10 cellular contexts compared by ENCODE assay signal in genomic region chr11:64888406-64888757, GRCh38. TPM values are rescaled to one million over a fixed set of nuclear protein-coding genes. Genes with fewer than 3 reads are reported as not detected.
A peak's percentile ranks its signal among the peaks of the same experiment; 100 is the strongest.
DNase-seq lines count a peak whose midpoint lies in the region; ATAC-seq and TF ChIP-seq lines count a peak whose summit lies in the region.
"Had no signal": no experiment of that assay in that cellular context is flagged by ENCODE, and none has a peak within 500 bp of the region (broad histone marks: within the 10 kb centered on the region; RNA-seq: fewer than 3 reads in every experiment).

No MANE protein-coding gene starts in this region.

- H3K9me3 Mint-ChIP-seq in activated CD4-positive, alpha-beta T cell treated with anti-CD3 and anti-CD28 coated beads for 36 hours (ENCODE audit: low read depth), result no peaks in the 10 kb centered on the region
- no peaks in the 10 kb centered on the region for H3K9me3 Mint-ChIP-seq in WTC11

- TF ChIP-seq CTCF in WTC11 (IDR thresholded peaks at IDR 0.05) (no peak), spleen (IDR thresholded peaks at IDR 0.05 in 8 of 11, conservative IDR thresholded peaks at IDR 0.05 in 3 of 11) (no peak)

- H3K27me3 ChIP-seq in spleen (replicated peaks in 1 of 7), result no peaks in the 10 kb centered on the region
- H3K27me3 ChIP-seq: ovary had no signal

- CTCF ChIA-PET in activated CD4-positive, alpha-beta T cell treated with anti-CD3 and anti-CD28 coated beads for 36 hours (lab: Charles Lee), result interaction anchor here (0.5 to 17.2 kb wide), 12 partner anchors 8 to 621 kb away, joined by 3 to 377 read pairs (median 5); partner anchors contain the start of genes CDC42BPG and CDC42EP2
- CTCF ChIA-PET in WTC11 (lab: Charles Lee), result interaction anchor here (0.6 to 22.9 kb wide), 63 partner anchors 9 to 557 kb away, joined by 3 to 372 read pairs (median 4); partner anchors contain the start of genes ARL2, ATG2A, BATF2 and CDC42BPG

- no peak for ATAC-seq in activated CD4-positive, alpha-beta T cell treated with anti-CD3 and anti-CD28 coated beads for 36 hours
- ATAC-seq in WTC11, result no peak

- peaks cover 35% of the 10 kb centered on the region for H3K4me1 Mint-ChIP-seq in activated CD4-positive, alpha-beta T cell treated with anti-CD3 and anti-CD28 coated beads for 36 hours
- peaks cover 14% of the 10 kb centered on the region for H3K4me1 Mint-ChIP-seq in WTC11

- intact Hi-C loops in activated CD4-positive, alpha-beta T cell treated with anti-CD3 and anti-CD28 coated beads for 36 hours (cut with DNase I, micrococcal nuclease), result loop anchor here in 1 of 2 experiments (1.0 kb wide), 2 partner anchors 10 to 41 kb away; partner anchors contain the start of gene EHD1
- intact Hi-C loops in spleen (cut with DNase I; ENCODE audit: low total_unique reads), result no loop called here

- H3K27me3 Mint-ChIP-seq in activated CD4-positive, alpha-beta T cell treated with anti-CD3 and anti-CD28 coated beads for 36 hours, result no peaks in the 10 kb centered on the region
- H3K27me3 Mint-ChIP-seq in WTC11 (ENCODE audit: low read depth), result no peaks in the 10 kb centered on the region

- peak overlapping the region; percentile 92 for H3K27ac Mint-ChIP-seq in activated CD4-positive, alpha-beta T cell treated with anti-CD3 and anti-CD28 coated beads for 36 hours
- no peak overlapping the region for H3K27ac Mint-ChIP-seq in WTC11

- H3K36me3 ChIP-seq in spleen, result no peaks in the 10 kb centered on the region
- H3K36me3 ChIP-seq: ovary had no signal

- no peaks in the 10 kb centered on the region for H3K36me3 Mint-ChIP-seq in activated CD4-positive, alpha-beta T cell treated with anti-CD3 and anti-CD28 coated beads for 36 hours (ENCODE audit: low read depth)
- H3K36me3 Mint-ChIP-seq in WTC11, result no peaks in the 10 kb centered on the region

- POLR2A ChIA-PET in activated CD4-positive, alpha-beta T cell treated with anti-CD3 and anti-CD28 coated beads for 36 hours (lab: Charles Lee), result interaction anchor here (0.6 to 1.0 kb wide), 3 partner anchors 10 to 33 kb away, joined by 3 to 9 read pairs (median 3); no protein-coding TSS in a partner anchor
- POLR2A ChIA-PET in WTC11 (lab: Charles Lee), result interaction anchor here (0.8 to 2.4 kb wide), 2 partner anchors 9 to 110 kb away, joined by 3 to 10 read pairs; partner anchors contain the start of gene SF1

- TF ChIP-seq POLR2A in spleen (IDR thresholded peaks at IDR 0.05), result no peak

- H3K27ac ChIP-seq in spleen, result peak overlapping the region in 7 of 8 donors; percentile 61 to 87 (median 76)
- H3K27ac ChIP-seq: epithelial cell of prostate, ovary had no signal

- H3K4me1 ChIP-seq in spleen, result peaks cover 16 to 79% (median 39%) of the 10 kb centered on the region in 6 donors

- no peaks in the 10 kb centered on the region for H3K9me3 ChIP-seq in iPS-18c (ENCODE audit: control insufficient read depth, insufficient read depth, low read length)
- no peaks in the 10 kb centered on the region for H3K9me3 ChIP-seq in spleen
- H3K9me3 ChIP-seq: ovary had no signal

- H3K4me3 ChIP-seq in iPS-18c (ENCODE audit: insufficient read depth, low read depth, low read length) (0 out of 2 replicates have a peak overlapping the region, but pooled peaks have one; percentile 11), spleen (peak overlapping the region in 5 of 8 donors; percentile 18 to 59 (median 25))
- H3K4me3 ChIP-seq: ovary had no signal

- WGBS in spleen, 5 donors, result 65 to 77% (median 68%) methylated on average over 6 to 8 of the region's 8 CpGs

- no peak for DNase-seq in activated CD4-positive, alpha-beta T cell treated with anti-CD3 and anti-CD28 coated beads for 36 hours
- no peak for DNase-seq in activated CD4-positive, alpha-beta T cell treated with anti-CD3 and anti-CD28 coated beads, Interleukin-2, amount 50 U/mL, for 4 hours
- DNase-seq in WTC11 (ENCODE audit: low spot score) (no peak), spleen (no peak), NCI-H345 treated with DMSO at 0.1 percent for 48 hours (lab: John Stamatoyannopoulos, UW; ENCODE audit: unreplicated experiment) (no peak), NCI-H2227 treated with DMSO at 0.1 percent for 48 hours (lab: John Stamatoyannopoulos, UW) (no peak), GM19240 (ENCODE audit: insufficient read length, low spot score) (no peak)

- peak overlapping the region; percentile 64 for H3K4me3 Mint-ChIP-seq in activated CD4-positive, alpha-beta T cell treated with anti-CD3 and anti-CD28 coated beads for 36 hours
- H3K4me3 Mint-ChIP-seq in WTC11, result peak overlapping the region; percentile 66

TF ChIP-seq in WTC11, 78 proteins besides CTCF, POLR2A, EP300 and RAD21:
- TF ChIP-seq, protein P1, sequence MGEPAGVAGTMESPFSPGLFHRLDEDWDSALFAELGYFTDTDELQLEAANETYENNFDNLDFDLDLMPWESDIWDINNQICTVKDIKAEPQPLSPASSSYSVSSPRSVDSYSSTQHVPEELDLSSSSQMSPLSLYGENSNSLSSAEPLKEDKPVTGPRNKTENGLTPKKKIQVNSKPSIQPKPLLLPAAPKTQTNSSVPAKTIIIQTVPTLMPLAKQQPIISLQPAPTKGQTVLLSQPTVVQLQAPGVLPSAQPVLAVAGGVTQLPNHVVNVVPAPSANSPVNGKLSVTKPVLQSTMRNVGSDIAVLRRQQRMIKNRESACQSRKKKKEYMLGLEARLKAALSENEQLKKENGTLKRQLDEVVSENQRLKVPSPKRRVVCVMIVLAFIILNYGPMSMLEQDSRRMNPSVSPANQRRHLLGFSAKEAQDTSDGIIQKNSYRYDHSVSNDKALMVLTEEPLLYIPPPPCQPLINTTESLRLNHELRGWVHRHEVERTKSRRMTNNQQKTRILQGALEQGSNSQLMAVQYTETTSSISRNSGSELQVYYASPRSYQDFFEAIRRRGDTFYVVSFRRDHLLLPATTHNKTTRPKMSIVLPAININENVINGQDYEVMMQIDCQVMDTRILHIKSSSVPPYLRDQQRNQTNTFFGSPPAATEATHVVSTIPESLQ (CRISPR knock-in tag; IDR thresholded peaks at IDR 0.05), result no peak
- no peak for TF ChIP-seq STAT6 (CRISPR knock-in tag; conservative IDR thresholded peaks at IDR 0.05; ENCODE audit: low read depth)
- TF ChIP-seq IRF1 (CRISPR knock-in tag; IDR thresholded peaks at IDR 0.05), result no peak
- no peak for TF ChIP-seq ETV6 (CRISPR knock-in tag; IDR thresholded peaks at IDR 0.05)
- no peak for TF ChIP-seq NFE2L1 (CRISPR knock-in tag; IDR thresholded peaks at IDR 0.05)
- no peak for TF ChIP-seq E2F4 (CRISPR knock-in tag; IDR thresholded peaks at IDR 0.05; ENCODE audit: borderline replicate concordance, low read depth)

RNA-seq across cellular contexts. Expression of gene EHD1, which starts 10.0 kb away (rescaled TPM):
- total RNA-seq in activated CD4-positive, alpha-beta T cell treated with anti-CD3 and anti-CD28 coated beads for 36 hours, result 10 to 100 TPM; 71.0 to 73.6 TPM
- total RNA-seq in WTC11 (2021) (29.9 to 38.1 TPM (median 35.2 TPM) in 3 replicates), spleen (100 to 1,000 TPM; 117 to 337 (median 201) TPM)
- 10 to 100 TPM; 51.9 to 93.9 (median 53.7) TPM for polyA plus RNA-seq in spleen

RNA-seq across cellular contexts. Expression of gene ATG2A, which starts 28.6 kb away (rescaled TPM):
- total RNA-seq in activated CD4-positive, alpha-beta T cell treated with anti-CD3 and anti-CD28 coated beads for 36 hours, result 10 to 100 TPM; 15.8 to 16.7 TPM
- total RNA-seq in WTC11 (2021) (25.2 to 31.4 TPM (median 27.6 TPM) in 3 replicates), spleen (10 to 100 TPM; 32.7 to 57.3 (median 40.3) TPM)
- polyA plus RNA-seq in spleen, result 10 to 100 TPM; 14.3 to 30.3 (median 28.8) TPM

RNA-seq across cellular contexts. Expression of gene PPP2R5B, which starts 36.1 kb away (rescaled TPM):
- total RNA-seq in activated CD4-positive, alpha-beta T cell treated with anti-CD3 and anti-CD28 coated beads for 36 hours, result 10 to 100 TPM; 13.2 to 13.5 TPM
- total RNA-seq in WTC11 (2021), result 8.7 to 10.2 TPM (median 9.1 TPM) in 3 replicates
- 10 to 100 TPM; 21.9 to 45.1 (median 30.4) TPM for total RNA-seq in spleen
- 10 to 100 TPM; 10.8 to 25.4 (median 15.2) TPM for polyA plus RNA-seq in spleen

RNA-seq across cellular contexts. Expression of gene CDC42BPG, which starts 43.9 kb away (rescaled TPM):
- total RNA-seq in activated CD4-positive, alpha-beta T cell treated with anti-CD3 and anti-CD28 coated beads for 36 hours, result under 1 TPM; 0.28 to 0.39 TPM
- total RNA-seq in WTC11 (2021), result 14.9 to 21.6 TPM (median 17.3 TPM) in 3 replicates
- 1 to 10 TPM; 1.9 to 4.6 (median 2.6) TPM for total RNA-seq in spleen
- 1 to 10 TPM in 2 of 3 donors, under 1 TPM in 1; 0.74 to 2.0 (median 1.0) TPM for polyA plus RNA-seq in spleen

RNA-seq across cellular contexts. Expression of gene GPHA2, which starts 47.3 kb away (rescaled TPM):
- total RNA-seq in activated CD4-positive, alpha-beta T cell treated with anti-CD3 and anti-CD28 coated beads for 36 hours, result under 1 TPM in 1 of 2 experiments, not detected in 1; 0.34 TPM
- total RNA-seq in WTC11 (2021) (1.0 to 1.6 TPM (median 1.6 TPM) in 3 replicates), spleen (not detected)
- 1 to 10 TPM in 2 of 3 donors, under 1 TPM in 1; 0.89 to 4.4 (median 1.2) TPM for polyA plus RNA-seq in spleen
